In genomic region chr9:115090486-115090885, GRCh38 we compare ENCODE assay signal across 3 cellular contexts.
TF ChIP-seq lines count a peak whose summit lies in the region.

No MANE protein-coding gene starts in this region.

TF ChIP-seq in SK-N-SH treated with all-trans-retinoic acid at 6 μM for 48 hours, 23 proteins besides CTCF, POLR2A, EP300 and RAD21:
- TF ChIP-seq RARB (CRISPR knock-in tag; IDR thresholded peaks at IDR 0.05) (no peak), TCF4 (CRISPR knock-in tag; IDR thresholded peaks at IDR 0.05; ENCODE audit: borderline replicate concordance) (no peak), ZC3H10 (CRISPR knock-in tag; IDR thresholded peaks at IDR 0.05) (no peak), BACH2 (CRISPR knock-in tag; IDR thresholded peaks at IDR 0.05; ENCODE audit: borderline replicate concordance) (no peak), ESRRG (CRISPR knock-in tag; IDR thresholded peaks at IDR 0.05) (no peak), SNAI2 (CRISPR knock-in tag; IDR thresholded peaks at IDR 0.05) (no peak), POU6F1 (CRISPR knock-in tag; IDR thresholded peaks at IDR 0.05; ENCODE audit: borderline replicate concordance, low read depth) (no peak), PPARA (CRISPR knock-in tag; IDR thresholded peaks at IDR 0.05; ENCODE audit: borderline replicate concordance) (no peak), ZNF70 (CRISPR knock-in tag; IDR thresholded peaks at IDR 0.05) (no peak)
TF ChIP-seq in SK-N-SH treated with all-trans-retinoic acid at 6 μM for 48 hours: peak in this region for 0.

TF ChIP-seq in SK-N-SH, 30 proteins besides CTCF, POLR2A, EP300 and RAD21:
- TF ChIP-seq USF1 (IDR thresholded peaks at IDR 0.05; ENCODE audit: borderline replicate concordance, low read depth) (no peak), SIN3A (IDR thresholded peaks at IDR 0.05; ENCODE audit: borderline replicate concordance, low read depth, low read length) (no peak), TEAD4 (IDR thresholded peaks at IDR 0.05; ENCODE audit: borderline replicate concordance, insufficient read depth) (no peak), GATA2 (CRISPR knock-in tag; IDR thresholded peaks at IDR 0.05) (no peak), RFX5 (IDR thresholded peaks at IDR 0.05; ENCODE audit: low read length) (no peak), IRF3 (IDR thresholded peaks at IDR 0.05; ENCODE audit: low read depth, low read length) (no peak), MAX (IDR thresholded peaks at IDR 0.05; ENCODE audit: low read depth) (no peak), MXI1 (IDR thresholded peaks at IDR 0.05; ENCODE audit: low read depth, low read length) (no peak), NRF1 (IDR thresholded peaks at IDR 0.05; ENCODE audit: low read depth, low read length) (no peak), CHD2 (IDR thresholded peaks at IDR 0.05; ENCODE audit: low read length, partially characterized antibody) (no peak), YY1 (IDR thresholded peaks at IDR 0.05; ENCODE audit: low read depth) (no peak), TAF1 (IDR thresholded peaks at IDR 0.05; ENCODE audit: borderline replicate concordance, low read depth, low read length) (no peak), EZH2phosphoT487 (IDR thresholded peaks at IDR 0.05; ENCODE audit: borderline replicate concordance, low read depth) (no peak), USF2 (IDR thresholded peaks at IDR 0.05; ENCODE audit: borderline replicate concordance, low read depth, low read length) (no peak), RCOR1 (IDR thresholded peaks at IDR 0.05; ENCODE audit: low read length) (no peak), RXRA (IDR thresholded peaks at IDR 0.05; ENCODE audit: borderline replicate concordance, low read depth) (no peak)
TF ChIP-seq in SK-N-SH: peak in this region for 0.

TF ChIP-seq in GM23338, 12 proteins besides CTCF, POLR2A, EP300 and RAD21:
- TF ChIP-seq STAT1 (IDR thresholded peaks at IDR 0.05; ENCODE audit: unreplicated experiment) (no peak), ETS1 (IDR thresholded peaks at IDR 0.05) (no peak), ZNF462 (CRISPR knock-in tag; IDR thresholded peaks at IDR 0.05) (no peak), CREB1 (CRISPR knock-in tag; IDR thresholded peaks at IDR 0.05; ENCODE audit: low read depth) (no peak), ZNF331 (CRISPR knock-in tag; IDR thresholded peaks at IDR 0.05; ENCODE audit: low read depth) (no peak), ZNF114 (CRISPR knock-in tag; IDR thresholded peaks at IDR 0.05) (no peak), EZH2 (IDR thresholded peaks at IDR 0.05; ENCODE audit: low read depth, unreplicated experiment) (no peak), POLR2AphosphoS5 (IDR thresholded peaks at IDR 0.05; ENCODE audit: low read depth) (no peak), NANOG (IDR thresholded peaks at IDR 0.05; ENCODE audit: borderline replicate concordance) (no peak), EZH2phosphoT487 (IDR thresholded peaks at IDR 0.05; ENCODE audit: unreplicated experiment) (no peak), JUNB (IDR thresholded peaks at IDR 0.05; ENCODE audit: unreplicated experiment) (no peak), REST (IDR thresholded peaks at IDR 0.05; ENCODE audit: unreplicated experiment) (no peak)
